15 cellular contexts compared by ENCODE assay signal in the genomic region with DNA sequence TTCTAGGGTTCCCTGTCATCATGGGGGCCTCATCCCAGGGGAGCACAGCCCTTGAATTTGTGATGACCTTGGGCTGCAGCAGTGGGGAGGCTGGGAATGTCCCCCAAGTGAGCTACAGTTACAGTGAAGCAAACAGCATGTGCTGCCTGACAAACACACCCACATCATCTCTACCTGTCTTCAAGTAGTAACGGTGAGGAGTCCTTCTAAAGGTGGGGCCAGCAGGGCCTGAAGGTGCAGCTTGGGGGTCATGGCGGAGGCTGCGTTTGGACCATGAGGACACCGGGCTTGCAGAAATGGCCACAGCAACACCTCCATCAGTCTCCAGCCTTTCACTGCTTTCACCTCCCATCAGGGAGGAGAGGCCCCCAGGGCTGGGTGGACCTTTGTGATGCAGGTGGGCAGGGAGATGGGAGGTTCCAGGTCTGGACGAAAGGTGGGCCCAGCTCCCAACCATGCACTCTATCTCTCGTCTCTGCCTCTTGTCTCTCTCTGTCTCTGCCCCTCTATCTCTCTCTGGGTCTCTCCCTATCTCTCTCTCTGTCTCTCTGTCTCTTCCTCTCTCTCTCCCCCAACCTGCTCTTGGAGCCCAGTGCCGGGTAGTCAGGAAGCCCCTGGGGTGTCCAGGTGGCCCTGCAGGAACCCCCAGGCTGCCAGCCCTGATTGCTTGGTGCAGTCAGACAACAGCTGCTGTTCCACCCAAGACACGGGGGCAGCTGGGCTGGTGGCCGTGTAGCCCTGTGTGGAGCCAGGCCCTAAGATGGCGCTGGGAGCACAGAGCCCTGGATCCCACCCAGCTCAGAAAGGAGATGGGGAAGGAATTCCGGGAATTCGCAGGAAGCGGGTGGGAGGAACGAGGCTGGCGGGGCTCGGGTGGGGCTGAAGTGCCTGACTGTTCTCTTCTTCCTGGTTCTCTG. TPM values are rescaled to one million over a fixed set of nuclear protein-coding genes. Genes with fewer than 3 reads are reported as not detected.
DNase-seq lines count a peak whose midpoint lies in the region; ATAC-seq, FAIRE-seq and TF ChIP-seq lines count a peak whose summit lies in the region.
"Had no signal": no experiment of that assay in that cellular context is flagged by ENCODE, and none has a peak within 500 bp of the region (broad histone marks: within the 10 kb centered on the region; RNA-seq: fewer than 3 reads in every experiment).

No MANE protein-coding gene starts in this region.

- no peak overlapping the region for H2BK15ac ChIP-seq in mesendoderm (replicated peaks; ENCODE audit: low read depth)

- ATAC-seq in Right ventricle myocardium inferior = no peak
- no peak for ATAC-seq in HG03439 (IDR thresholded peaks at IDR 0.05; ENCODE audit: unreplicated experiment)

- peaks cover 0 to 2% (median 0%) of the 10 kb centered on the region in 3 donors for H3K27me3 Mint-ChIP-seq in CD14-positive monocyte (ENCODE audit: low read depth in 3 of 3)

- H3K4me3 Mint-ChIP-seq in CD14-positive monocyte = no peak overlapping the region
- H3K4me3 Mint-ChIP-seq: activated T-helper 1 cell treated with anti-CD3 and anti-CD28 coated beads, Interleukin-12 subunit alpha, Interleukin-12 subunit beta, Interleukin-2, Interleukin-4 antibody, amounts not matched to agents 30 ng/mL and 10 ng/mL and 1 ng/mL, durations not matched to agents 14 hours and 24 hours and 36 hours; HFFc6 had no signal

- no peaks in the 10 kb centered on the region for H3K36me3 Mint-ChIP-seq in CD14-positive monocyte

- H3K27ac ChIP-seq in adrenal gland = no peak overlapping the region
- H3K27ac ChIP-seq in mesendoderm (ENCODE audit: low read depth, low read length) = no peak overlapping the region
- H3K27ac ChIP-seq: skin epidermis had no signal

- H3K27ac Mint-ChIP-seq in CD14-positive monocyte = no peak overlapping the region
- H3K27ac Mint-ChIP-seq: activated T-helper 1 cell treated with anti-CD3 and anti-CD28 coated beads, Interleukin-12 subunit alpha, Interleukin-12 subunit beta, Interleukin-2, Interleukin-4 antibody, amounts not matched to agents 30 ng/mL and 10 ng/mL and 1 ng/mL, durations not matched to agents 14 hours and 24 hours and 36 hours; HFFc6 had no signal

- H2BK5ac ChIP-seq in mesendoderm (ENCODE audit: low read length) = no peak overlapping the region

- H3K56ac ChIP-seq in mesendoderm (ENCODE audit: low read length) = no peak overlapping the region

- H3K9me3 ChIP-seq in adrenal gland (replicated peaks in 1 of 3) = no peaks in the 10 kb centered on the region

- no peaks in the 10 kb centered on the region for H3K79me1 ChIP-seq in mesendoderm (ENCODE audit: low read length)

- no peak overlapping the region for H2BK120ac ChIP-seq in mesendoderm (ENCODE audit: low read depth, low read length)

- H3K9ac ChIP-seq in mesendoderm (ENCODE audit: low read length) = no peak overlapping the region

- H3K4me3 ChIP-seq in adrenal gland (no peak overlapping the region), mesendoderm (ENCODE audit: low read length) (no peak overlapping the region)
- H3K4me3 ChIP-seq: skin epidermis had no signal

- WGBS in adrenal gland, 4 donors = 79 to 85% (median 81%) methylated on average over 12 to 16 of the region's 16 CpGs
- WGBS in mesendoderm (ENCODE audit: extremely low coverage, insufficient coverage, low lambda C conversion rate) = no CpG with 5 or more reads among the region's 16 CpGs

- H3K4me1 Mint-ChIP-seq in CD14-positive monocyte = peaks cover 3% of the 10 kb centered on the region

- H3K18ac ChIP-seq in mesendoderm (ENCODE audit: low read length) = no peak overlapping the region

- no peaks in the 10 kb centered on the region for H3K9me3 Mint-ChIP-seq in CD14-positive monocyte
- H3K9me3 Mint-ChIP-seq: activated T-helper 1 cell treated with anti-CD3 and anti-CD28 coated beads, Interleukin-12 subunit alpha, Interleukin-12 subunit beta, Interleukin-2, Interleukin-4 antibody, amounts not matched to agents 30 ng/mL and 10 ng/mL and 1 ng/mL, durations not matched to agents 14 hours and 24 hours and 36 hours; HFFc6 had no signal

- TF ChIP-seq CTCF in adrenal gland (IDR thresholded peaks at IDR 0.05) (no peak), CD14-positive monocyte (IDR thresholded peaks at IDR 0.05) (no peak)

- peak overlapping the region; percentile 62 for H3K4ac ChIP-seq in mesendoderm (ENCODE audit: low read depth, low read length)

- no peak for FAIRE-seq in urothelium cell line (lab: Jason Lieb, UNC)
- FAIRE-seq: frontal cortex had no signal

- no peak overlapping the region for H4K5ac ChIP-seq in mesendoderm (ENCODE audit: low read length)

- H3K4me1 ChIP-seq in adrenal gland (replicated peaks in 1 of 2) (peaks cover 0 to 2% of the 10 kb centered on the region in 2 donors), mesendoderm (ENCODE audit: control insufficient read depth, low read depth, low read length) (peaks cover 3% of the 10 kb centered on the region)

- intact Hi-C loops in cardiac septum (cut with DNase I) = no loop called here
- intact Hi-C loops in Right ventricle myocardium inferior (cut with DNase I) = no loop called here
- intact Hi-C loops in adrenal gland (cut with DNase I) = no loop called here
- intact Hi-C loops in CD14-positive monocyte (cut with micrococcal nuclease) = no loop called here

- H3K79me2 ChIP-seq in mesendoderm (ENCODE audit: control insufficient read depth, insufficient read depth, low read length) = no peaks in the 10 kb centered on the region

- H3K36me3 ChIP-seq in adrenal gland (replicated peaks in 1 of 2) = no peaks in the 10 kb centered on the region
- H3K36me3 ChIP-seq in mesendoderm (ENCODE audit: control insufficient read depth, insufficient read depth, low read length) = no peaks in the 10 kb centered on the region

- no peak overlapping the region for H3K23ac ChIP-seq in mesendoderm (ENCODE audit: low read length)

- H3K4me2 ChIP-seq in mesendoderm (ENCODE audit: low read length) = no peak overlapping the region

- H3K27me3 ChIP-seq in adrenal gland = peaks cover 6% of the 10 kb centered on the region
- H3K27me3 ChIP-seq in mesendoderm (ENCODE audit: insufficient read depth, low read length, poor library complexity) = no peaks in the 10 kb centered on the region

- no peak overlapping the region for H2AK5ac ChIP-seq in mesendoderm (ENCODE audit: low read length)

- DNase-seq in cardiac septum (ENCODE audit: low spot score) (peak; percentile 74), Right ventricle myocardium inferior (ENCODE audit: missing footprints) (no peak), adrenal gland (peak in 6 of 7 donors; percentile 0 to 21 (median 10)), mesendoderm (peak; percentile 61), urothelium cell line (ENCODE audit: low spot score) (peak; percentile 72), CD14-positive monocyte (ENCODE audit: low spot score) (no peak), CD1c-positive myeloid dendritic cell (ENCODE audit: extremely low spot score) (no peak)
- DNase-seq: cerebellar nuclear complex, HFFc6, mesenchymal stem cell, NCI-H526 had no signal

- no peak for TF ChIP-seq POLR2A in adrenal gland (IDR thresholded peaks at IDR 0.05)

- H4K8ac ChIP-seq in mesendoderm (ENCODE audit: low read depth, low read length) = no peak overlapping the region

RNA-seq across cellular contexts. Expression of a gene that starts 55.5 kb away (rescaled TPM):
- total RNA-seq in cardiac septum (6.5 TPM), Right ventricle myocardium inferior (0.73 TPM), adrenal gland (1 to 10 TPM in 5 of 8 donors, under 1 TPM in 3; 0.42 to 2.9 (median 1.6) TPM)
- polyA plus RNA-seq in adrenal gland (1 to 10 TPM in 1 of 3 donors, under 1 TPM in 2; 0.18 to 1.1 (median 0.64) TPM), CD14-positive monocyte (not detected)
- 0.21 TPM for polyA plus RNA-seq in mesendoderm (2013, experiment 1 of 2)
- 0.15 TPM for polyA plus RNA-seq in mesendoderm (2013, experiment 2 of 2)
- total RNA-seq: activated T-helper 1 cell treated with anti-CD3 and anti-CD28 coated beads, Interleukin-12 subunit alpha, Interleukin-12 subunit beta, Interleukin-2, Interleukin-4 antibody, amounts not matched to agents 30 ng/mL and 10 ng/mL and 1 ng/mL, durations not matched to agents 14 hours and 24 hours and 36 hours had no signal

Comparison
In these comparisons a context has a peak if more than half of its experiments do, and no peak if none do; other contexts are left out.
1. DNase-seq: peak in cardiac septum (single experiment), adrenal gland (6 of 7), mesendoderm (single experiment) and urothelium cell line (single experiment); none in Right ventricle myocardium inferior (single experiment), CD14-positive monocyte (single experiment) and CD1c-positive myeloid dendritic cell (single experiment).